Comparison of ENCODE assay signal across 14 cellular contexts in the genomic region with DNA sequence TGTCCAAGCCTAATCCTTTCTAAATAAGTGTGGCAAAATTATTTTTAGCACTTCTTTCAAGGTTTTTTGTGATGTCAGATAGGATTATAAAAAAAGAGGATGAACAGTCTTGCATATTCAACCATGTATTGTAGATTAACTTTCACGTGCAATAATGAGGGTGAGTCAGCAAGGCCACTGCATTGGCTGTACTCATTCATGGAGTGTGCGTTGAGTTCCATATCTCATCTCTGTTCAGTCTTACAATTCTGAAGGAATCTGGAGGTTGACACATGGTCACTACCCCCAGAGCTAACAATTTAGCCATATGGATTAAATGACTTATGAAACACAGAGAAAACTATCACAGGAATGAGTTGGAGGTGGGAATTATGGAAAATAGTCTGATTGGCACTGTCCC.
A peak's percentile ranks its signal among the peaks of the same experiment; 100 is the strongest.
DNase-seq lines count a peak whose midpoint lies in the region; TF ChIP-seq lines count a peak whose summit lies in the region.
"Had no signal": no experiment of that assay in that cellular context is flagged by ENCODE, and none has a peak within 500 bp of the region (broad histone marks: within the 10 kb centered on the region; RNA-seq: fewer than 3 reads in every experiment).

No MANE protein-coding gene starts in this region.

- no peaks in the 10 kb centered on the region for H3K4me1 Mint-ChIP-seq in chondrocyte (ENCODE audit: low read depth)
- H3K4me1 Mint-ChIP-seq: H9 had no signal

- H3K36me3 Mint-ChIP-seq in chondrocyte (ENCODE audit: low read depth), result no peaks in the 10 kb centered on the region

- no peaks in the 10 kb centered on the region for H3K27me3 Mint-ChIP-seq in chondrocyte (ENCODE audit: low read depth)
- H3K27me3 Mint-ChIP-seq: CD4-positive, alpha-beta T cell had no signal

- H3K9me3 Mint-ChIP-seq in chondrocyte (ENCODE audit: low read depth), result no peaks in the 10 kb centered on the region

- DNase-seq in DMS 273 (lab: John Stamatoyannopoulos, UW; ENCODE audit: unreplicated experiment) (peak; percentile 42), DMS 273 treated with DMSO at 0.1 percent for 48 hours (lab: John Stamatoyannopoulos, UW) (no peak), NCI-H446 treated with DMSO at 0.1 percent for 48 hours (lab: John Stamatoyannopoulos, UW) (peak; percentile 11), fibroblast of pulmonary artery (ENCODE audit: low read depth) (peak; percentile 3), inferior parietal cortex (ENCODE audit: extremely low spot score) (no peak), chondrocyte (ENCODE audit: low spot score) (no peak), DMS79 (lab: John Stamatoyannopoulos, UW) (no peak)
- DNase-seq: AML-193; CD4-positive, alpha-beta T cell; DMS79 treated with DMSO at 0.1 percent for 48 hours; H9; KG1 had no signal

- H3K27ac Mint-ChIP-seq in chondrocyte (ENCODE audit: unreplicated experiment), result no peak overlapping the region
- H3K27ac Mint-ChIP-seq: CD4-positive, alpha-beta T cell; H9 had no signal

- TF ChIP-seq CTCF in fibroblast of pulmonary artery (IDR thresholded peaks at IDR 0.05; ENCODE audit: low read length, missing control alignments) (no peak), chondrocyte (IDR thresholded peaks at IDR 0.05) (no peak)

- no peak overlapping the region for H3K4me3 ChIP-seq in fibroblast of pulmonary artery (replicated peaks; ENCODE audit: low read depth, low read length)
- H3K4me3 ChIP-seq: A549, GM12878 had no signal

- H3K4me3 Mint-ChIP-seq in chondrocyte (ENCODE audit: unreplicated experiment), result no peak overlapping the region
- H3K4me3 Mint-ChIP-seq: CD4-positive, alpha-beta T cell; H9 had no signal

Comparison
In these comparisons a context has a peak if more than half of its experiments do, and no peak if none do; other contexts are left out.
1. DNase-seq: peak in DMS 273 (single experiment), NCI-H446 treated with DMSO at 0.1 percent for 48 hours (single experiment) and fibroblast of pulmonary artery (single experiment); none in DMS 273 treated with DMSO at 0.1 percent for 48 hours (single experiment), inferior parietal cortex (single experiment), chondrocyte (single experiment) and DMS79 (single experiment).